Comparison of ENCODE assay signal across 9 cellular contexts in genomic region chr6:30882764-30883475, GRCh38. TPM values are rescaled to one million over a fixed set of nuclear protein-coding genes. Genes with fewer than 3 reads are reported as not detected.
A peak's percentile ranks its signal among the peaks of the same experiment; 100 is the strongest.
DNase-seq lines count a peak whose midpoint lies in the region; ATAC-seq, FAIRE-seq and TF ChIP-seq lines count a peak whose summit lies in the region.
"Had no signal": no experiment of that assay in that cellular context is flagged by ENCODE, and none has a peak within 500 bp of the region (broad histone marks: within the 10 kb centered on the region; RNA-seq: fewer than 3 reads in every experiment).

No MANE protein-coding gene starts in this region.

- H3K27me3 Mint-ChIP-seq in memory B cell, result no peaks in the 10 kb centered on the region
- H3K27me3 Mint-ChIP-seq in type B pancreatic cell, result no peaks in the 10 kb centered on the region

- in situ Hi-C loops in K562 (cut with MboI), result no loop called here

- H3K79me2 ChIP-seq in K562 (ENCODE audit: control insufficient read depth, insufficient read depth, low read length), result peaks cover 34% of the 10 kb centered on the region

- peak overlapping the region; percentile 63 to 83 for H3K9ac ChIP-seq in K562 (ENCODE audit: insufficient read depth in 1 of 2, low read depth in 2 of 2, low read length in 2 of 2)

- H2AFZ ChIP-seq in K562 (ENCODE audit: low read depth, low read length), result peak overlapping the region; percentile 63

- TF ChIP-seq RAD21 in K562 (CRISPR knock-in tag; conservative IDR thresholded peaks at IDR 0.05 in 1 of 2, IDR thresholded peaks at IDR 0.05 in 1 of 2), result no peak

- TF ChIP-seq POLR2A in K562 (conservative IDR thresholded peaks at IDR 0.05), result no peak

- BruUV-seq in K562 (replicated peaks; lab: Mats Ljungman, UMichigan), result no TSS peak

- peak; percentile 9; the same call in 2 of the 3 replicates for ATAC-seq in K562
- ATAC-seq in memory B cell (ENCODE audit: low read depth), result peak; percentile 81
- no peak for ATAC-seq in GM21526 (IDR thresholded peaks at IDR 0.05; ENCODE audit: low FRiP score, unreplicated experiment)
- ATAC-seq in GM21367 (IDR thresholded peaks at IDR 0.05; ENCODE audit: unreplicated experiment), result no peak

- H4K20me1 ChIP-seq in K562 (replicated peaks; ENCODE audit: control insufficient read depth, insufficient read depth, low read length), result peaks cover 9% of the 10 kb centered on the region; the same call in 1 of the 2 replicates

- H3K4me1 Mint-ChIP-seq in memory B cell (peaks cover 47% of the 10 kb centered on the region), type B pancreatic cell (ENCODE audit: unreplicated experiment) (peaks cover 66% of the 10 kb centered on the region)

- H3K4me1 ChIP-seq in K562 (replicated peaks in 1 of 2; ENCODE audit: control insufficient read depth in 2 of 2, insufficient read depth in 2 of 2, low read length in 2 of 2), result peaks cover 69 to 76% of the 10 kb centered on the region in 2 experiments

- H3K9me1 ChIP-seq in K562 (ENCODE audit: control insufficient read depth, insufficient read depth, low read length), result peaks cover 3% of the 10 kb centered on the region

- peak overlapping the region; percentile 86 for H3K27ac Mint-ChIP-seq in memory B cell
- peak overlapping the region; percentile 97 for H3K27ac Mint-ChIP-seq in type B pancreatic cell

- peak; percentile 62 for FAIRE-seq in K562 (lab: Jason Lieb, UNC)

- DNase-seq in NCI-H2107 treated with DMSO at 0.1 percent for 48 hours (lab: John Stamatoyannopoulos, UW; ENCODE audit: unreplicated experiment), result peak; percentile 52
- no peak for DNase-seq in NCI-H2107 (lab: John Stamatoyannopoulos, UW)
- peak; percentile 26 to 60 for DNase-seq in NCI-H187 (lab: John Stamatoyannopoulos, UW)
- DNase-seq in K562 (ENCODE audit: extremely low read depth in 1 of 4, low spot score in 3 of 4), result peak; percentile 59 to 72 (median 68)
- DNase-seq in memory B cell (ENCODE audit: low spot score in 2 of 2), result peak; percentile 46 to 55
- no peak for DNase-seq in type B pancreatic cell (ENCODE audit: extremely low spot score, unreplicated experiment)

- CTCF ChIA-PET in K562 (lab: Yijun Ruan, JAX; ENCODE audit: low intra/inter-chr PET ratio), result no interaction called here

- no peaks in the 10 kb centered on the region for H3K27me3 ChIP-seq in K562 (ENCODE audit: control insufficient read depth in 2 of 2, insufficient read depth in 2 of 2, low read length in 2 of 2)

- TF ChIP-seq EP300 in K562 (IDR thresholded peaks at IDR 0.05; ENCODE audit: low read length), result no peak

- H3K27ac ChIP-seq in K562 (ENCODE audit: extremely low read depth, low read depth, low read length), result peak overlapping the region; percentile 46

- peak overlapping the region; percentile 54; the same call in 1 of the 2 replicates for H3K4me3 ChIP-seq in K562

- no peaks in the 10 kb centered on the region for H3K36me3 Mint-ChIP-seq in memory B cell
- peaks cover 5% of the 10 kb centered on the region for H3K36me3 Mint-ChIP-seq in type B pancreatic cell

- no peaks in the 10 kb centered on the region for H3K9me3 ChIP-seq in K562 (replicated peaks; ENCODE audit: control insufficient read depth, insufficient read depth, low read depth, low read length)

- peak overlapping the region; percentile 77 for H3K4me2 ChIP-seq in K562 (ENCODE audit: insufficient read depth, low read length)

- H3K4me3 Mint-ChIP-seq in memory B cell, result peak overlapping the region; percentile 81
- H3K4me3 Mint-ChIP-seq in type B pancreatic cell, result peak overlapping the region; percentile 92

- TF ChIP-seq CTCF in K562 (IDR thresholded peaks at IDR 0.05 in 2 of 3, conservative IDR thresholded peaks at IDR 0.05 in 1 of 3; ENCODE audit: insufficient read depth in 2 of 3, low read depth in 1 of 3, low read length in 3 of 3) (no peak), type B pancreatic cell (conservative IDR thresholded peaks at IDR 0.05) (no peak)

- H3K36me3 ChIP-seq in K562 (ENCODE audit: control insufficient read depth, insufficient read depth, low read length), result no peaks in the 10 kb centered on the region

- POLR2A ChIA-PET in K562 (lab: Yijun Ruan, JAX), result interaction anchor here (0.6 to 1.6 kb wide), 15 partner anchors 10 to 267 kb away, joined by 3 to 8 read pairs (median 4); partner anchors contain the start of genes GTF2H4, MRPS18B, PPP1R10 and VARS2

- WGBS in K562 (ENCODE audit: insufficient coverage, low coverage, missing lambda C conversion rate), result 47% methylated on average over 13 of the region's 13 CpGs

- H3K9me3 Mint-ChIP-seq in memory B cell, result no peaks in the 10 kb centered on the region
- H3K9me3 Mint-ChIP-seq in type B pancreatic cell, result no peaks in the 10 kb centered on the region

- intact Hi-C loops in K562 (cut with micrococcal nuclease), result no loop called here

RNA-seq across cellular contexts. Expression of gene DDR1, which starts 1.4 kb away (rescaled TPM):
- total RNA-seq in K562 (2011; cell fraction: chromatin; rRNA removed; ENCODE audit: low replicate concordance), result 77.6 and 145 TPM in 2 replicates
- total RNA-seq in K562 (2011; cell fraction: nucleolus; rRNA removed), result 121 and 123 TPM in 2 replicates
- 99.0 and 108 TPM in 2 replicates for total RNA-seq in K562 (2011; cell fraction: nucleoplasm; rRNA removed)
- total RNA-seq in K562 (2014; rRNA removed) (19.9 and 27.1 TPM in 2 replicates), K562 (2014; rRNA removed; fragmentation: Illumina TruSeq; extraction: Trizol) (10.5 and 12.2 TPM in 2 replicates), K562 (2015; rRNA removed; fragmentation: Illumina TruSeq; extraction: Trizol) (10.0 and 11.1 TPM in 2 replicates), K562 (2021) (42.9 and 44.6 TPM in 2 replicates), type B pancreatic cell (ENCODE audit: low replicate concordance) (197 and 315 TPM in 2 replicates)
- polyA plus RNA-seq in K562 (2011; rRNA removed) (11.2 and 19.0 TPM in 2 replicates), K562 (2014; fragmentation: Illumina TruSeq; extraction: Trizol) (16.0 and 19.8 TPM in 2 replicates), K562 (2014; fragmentation: Nextera tagmentation; extraction: Ambion mirVana) (1 to 10 TPM; 1.4 to 1.6 TPM), K562 (2014; rRNA removed) (19.3 and 20.2 TPM in 2 replicates)
- 17.3 and 19.2 TPM in 2 replicates for polyA plus RNA-seq in K562 (2011; cell fraction: cytosol; rRNA removed)
- polyA plus RNA-seq in K562 (2011; cell fraction: nucleus; rRNA removed), result 47.9 and 67.4 TPM in 2 replicates
- 25.5 and 32.6 TPM in 2 replicates for polyA plus RNA-seq in K562 (2012)
- 16.3 and 21.0 TPM in 2 replicates for polyA minus RNA-seq in K562 (2011; rRNA and poly(A)+ RNA removed)
- polyA minus RNA-seq in K562 (2011; cell fraction: cytosol; rRNA and poly(A)+ RNA removed), result 26.3 and 45.5 TPM in 2 replicates
- 27.9 and 41.7 TPM in 2 replicates for polyA minus RNA-seq in K562 (2011; cell fraction: nucleus; rRNA and poly(A)+ RNA removed)

RNA-seq across cellular contexts. Expression of gene GTF2H4, which starts 25.1 kb away (rescaled TPM):
- 228 and 428 TPM in 2 replicates for total RNA-seq in K562 (2011; cell fraction: chromatin; rRNA removed; ENCODE audit: low replicate concordance)
- 202 and 247 TPM in 2 replicates for total RNA-seq in K562 (2011; cell fraction: nucleolus; rRNA removed)
- total RNA-seq in K562 (2011; cell fraction: nucleoplasm; rRNA removed), result 179 and 226 TPM in 2 replicates
- total RNA-seq in K562 (2014; rRNA removed) (30.5 and 55.3 TPM in 2 replicates), K562 (2014; rRNA removed; fragmentation: Illumina TruSeq; extraction: Trizol) (36.1 and 39.6 TPM in 2 replicates), K562 (2015; rRNA removed; fragmentation: Illumina TruSeq; extraction: Trizol) (38.3 and 38.6 TPM in 2 replicates), K562 (2021) (70.6 and 80.5 TPM in 2 replicates), type B pancreatic cell (ENCODE audit: low replicate concordance) (40.8 and 78.7 TPM in 2 replicates)
- polyA plus RNA-seq in K562 (2011; rRNA removed) (60.1 and 75.6 TPM in 2 replicates), K562 (2014; fragmentation: Illumina TruSeq; extraction: Trizol) (57.1 and 76.3 TPM in 2 replicates), K562 (2014; fragmentation: Nextera tagmentation; extraction: Ambion mirVana) (1 to 10 TPM; 3.6 to 5.2 TPM), K562 (2014; rRNA removed) (86.1 and 95.0 TPM in 2 replicates)
- 57.7 and 65.7 TPM in 2 replicates for polyA plus RNA-seq in K562 (2011; cell fraction: cytosol; rRNA removed)
- 584 and 671 TPM in 2 replicates for polyA plus RNA-seq in K562 (2011; cell fraction: nucleus; rRNA removed)
- 66.1 and 69.0 TPM in 2 replicates for polyA plus RNA-seq in K562 (2012)
- 37.2 and 37.6 TPM in 2 replicates for polyA minus RNA-seq in K562 (2011; rRNA and poly(A)+ RNA removed)
- 16.6 and 20.2 TPM in 2 replicates for polyA minus RNA-seq in K562 (2011; cell fraction: cytosol; rRNA and poly(A)+ RNA removed)
- polyA minus RNA-seq in K562 (2011; cell fraction: nucleus; rRNA and poly(A)+ RNA removed), result 60.9 and 104 TPM in 2 replicates

RNA-seq across cellular contexts. Expression of gene VARS2, which starts 31.1 kb away (rescaled TPM):
- 134 and 271 TPM in 2 replicates for total RNA-seq in K562 (2011; cell fraction: chromatin; rRNA removed; ENCODE audit: low replicate concordance)
- 116 and 125 TPM in 2 replicates for total RNA-seq in K562 (2011; cell fraction: nucleolus; rRNA removed)
- 117 and 125 TPM in 2 replicates for total RNA-seq in K562 (2011; cell fraction: nucleoplasm; rRNA removed)
- total RNA-seq in K562 (2014; rRNA removed), result 31.1 and 46.0 TPM in 2 replicates
- 16.8 and 18.5 TPM in 2 replicates for total RNA-seq in K562 (2014; rRNA removed; fragmentation: Illumina TruSeq; extraction: Trizol)
- 23.3 and 26.3 TPM in 2 replicates for total RNA-seq in K562 (2015; rRNA removed; fragmentation: Illumina TruSeq; extraction: Trizol)
- 41.0 and 48.0 TPM in 2 replicates for total RNA-seq in K562 (2021)
- polyA plus RNA-seq in K562 (2011; rRNA removed), result 35.1 and 56.2 TPM in 2 replicates
- polyA plus RNA-seq in K562 (2011; cell fraction: cytosol; rRNA removed), result 28.8 and 33.9 TPM in 2 replicates
- 263 and 308 TPM in 2 replicates for polyA plus RNA-seq in K562 (2011; cell fraction: nucleus; rRNA removed)
- polyA plus RNA-seq in K562 (2012), result 38.5 and 55.4 TPM in 2 replicates
- 28.3 and 29.9 TPM in 2 replicates for polyA plus RNA-seq in K562 (2014; fragmentation: Illumina TruSeq; extraction: Trizol)
- polyA plus RNA-seq in K562 (2014; fragmentation: Nextera tagmentation; extraction: Ambion mirVana), result 1 to 10 TPM; 1.6 to 2.3 TPM
- polyA plus RNA-seq in K562 (2014; rRNA removed), result 44.8 and 53.6 TPM in 2 replicates
- 46.2 and 47.8 TPM in 2 replicates for polyA minus RNA-seq in K562 (2011; rRNA and poly(A)+ RNA removed)
- polyA minus RNA-seq in K562 (2011; cell fraction: cytosol; rRNA and poly(A)+ RNA removed), result 18.4 and 32.6 TPM in 2 replicates
- 28.9 and 49.2 TPM in 2 replicates for polyA minus RNA-seq in K562 (2011; cell fraction: nucleus; rRNA and poly(A)+ RNA removed)
- 43.8 and 79.4 TPM in 2 replicates for total RNA-seq in type B pancreatic cell (ENCODE audit: low replicate concordance)

RNA-seq across cellular contexts. Expression of gene SFTA2, which starts 49.0 kb away (rescaled TPM):
- not detected in 2 replicates for total RNA-seq in K562 (2011; cell fraction: chromatin; rRNA removed; ENCODE audit: low replicate concordance)
- total RNA-seq in K562 (2011; cell fraction: nucleolus; rRNA removed), result not detected in 2 replicates
- not detected in 2 replicates for total RNA-seq in K562 (2011; cell fraction: nucleoplasm; rRNA removed)
- not detected in 2 replicates for total RNA-seq in K562 (2014; rRNA removed)
- not detected in 2 replicates for total RNA-seq in K562 (2014; rRNA removed; fragmentation: Illumina TruSeq; extraction: Trizol)
- total RNA-seq in K562 (2015; rRNA removed; fragmentation: Illumina TruSeq; extraction: Trizol), result not detected in 2 replicates
- total RNA-seq in K562 (2021), result 0.78 TPM in 1 of 2 replicates, not detected in the other
- not detected in 2 replicates for polyA plus RNA-seq in K562 (2011; rRNA removed)
- polyA plus RNA-seq in K562 (2011; cell fraction: cytosol; rRNA removed), result not detected in 2 replicates
- not detected in 2 replicates for polyA plus RNA-seq in K562 (2011; cell fraction: nucleus; rRNA removed)
- polyA plus RNA-seq in K562 (2012), result 0.17 TPM in 1 of 2 replicates, not detected in the other
- polyA plus RNA-seq in K562 (2014; fragmentation: Illumina TruSeq; extraction: Trizol), result not detected in 2 replicates
- polyA plus RNA-seq in K562 (2014; fragmentation: Nextera tagmentation; extraction: Ambion mirVana), result not detected
- polyA plus RNA-seq in K562 (2014; rRNA removed), result not detected in 2 replicates
- not detected in 2 replicates for polyA minus RNA-seq in K562 (2011; rRNA and poly(A)+ RNA removed)
- polyA minus RNA-seq in K562 (2011; cell fraction: cytosol; rRNA and poly(A)+ RNA removed), result not detected in 2 replicates
- not detected in 2 replicates for polyA minus RNA-seq in K562 (2011; cell fraction: nucleus; rRNA and poly(A)+ RNA removed)
- 2.7 and 3.6 TPM in 2 replicates for total RNA-seq in type B pancreatic cell (ENCODE audit: low replicate concordance)
- polyA plus RNA-seq: BJ had no signal

RNA-seq across cellular contexts. Expression of gene MUCL3, which starts 57.9 kb away (rescaled TPM):
- total RNA-seq in K562 (2011; cell fraction: chromatin; rRNA removed; ENCODE audit: low replicate concordance), result not detected in 2 replicates
- not detected in 2 replicates for total RNA-seq in K562 (2011; cell fraction: nucleolus; rRNA removed)
- total RNA-seq in K562 (2011; cell fraction: nucleoplasm; rRNA removed), result not detected in 2 replicates
- total RNA-seq in K562 (2014; rRNA removed) (not detected in 2 replicates), K562 (2014; rRNA removed; fragmentation: Illumina TruSeq; extraction: Trizol) (not detected in 2 replicates), K562 (2015; rRNA removed; fragmentation: Illumina TruSeq; extraction: Trizol) (not detected in 2 replicates), K562 (2021) (not detected in 2 replicates), type B pancreatic cell (ENCODE audit: low replicate concordance) (0.31 and 3.5 TPM in 2 replicates)
- polyA plus RNA-seq in K562 (2011; rRNA removed) (not detected in 2 replicates), K562 (2014; fragmentation: Illumina TruSeq; extraction: Trizol) (not detected in 2 replicates), K562 (2014; fragmentation: Nextera tagmentation; extraction: Ambion mirVana) (not detected), K562 (2014; rRNA removed) (0.07 TPM in 1 of 2 replicates, not detected in the other)
- polyA plus RNA-seq in K562 (2011; cell fraction: cytosol; rRNA removed), result not detected in 2 replicates
- polyA plus RNA-seq in K562 (2011; cell fraction: nucleus; rRNA removed), result not detected in 2 replicates
- polyA plus RNA-seq in K562 (2012), result 0.03 and 0.07 TPM in 2 replicates
- polyA minus RNA-seq in K562 (2011; rRNA and poly(A)+ RNA removed), result not detected in 2 replicates
- polyA minus RNA-seq in K562 (2011; cell fraction: cytosol; rRNA and poly(A)+ RNA removed), result not detected in 2 replicates
- polyA minus RNA-seq in K562 (2011; cell fraction: nucleus; rRNA and poly(A)+ RNA removed), result not detected in 2 replicates
- polyA plus RNA-seq: BJ had no signal

Comparison
In these comparisons a context has a peak if more than half of its experiments do, and no peak if none do; other contexts are left out.
1. DNase-seq: peak in NCI-H2107 treated with DMSO at 0.1 percent for 48 hours (single experiment), NCI-H187 (2 of 2), K562 (4 of 4) and memory B cell (2 of 2); none in NCI-H2107 (single experiment) and type B pancreatic cell (single experiment).
2. ATAC-seq: peak in K562 (single experiment) and memory B cell (single experiment); none in GM21526 (single experiment) and GM21367 (single experiment).